In the genomic region with DNA sequence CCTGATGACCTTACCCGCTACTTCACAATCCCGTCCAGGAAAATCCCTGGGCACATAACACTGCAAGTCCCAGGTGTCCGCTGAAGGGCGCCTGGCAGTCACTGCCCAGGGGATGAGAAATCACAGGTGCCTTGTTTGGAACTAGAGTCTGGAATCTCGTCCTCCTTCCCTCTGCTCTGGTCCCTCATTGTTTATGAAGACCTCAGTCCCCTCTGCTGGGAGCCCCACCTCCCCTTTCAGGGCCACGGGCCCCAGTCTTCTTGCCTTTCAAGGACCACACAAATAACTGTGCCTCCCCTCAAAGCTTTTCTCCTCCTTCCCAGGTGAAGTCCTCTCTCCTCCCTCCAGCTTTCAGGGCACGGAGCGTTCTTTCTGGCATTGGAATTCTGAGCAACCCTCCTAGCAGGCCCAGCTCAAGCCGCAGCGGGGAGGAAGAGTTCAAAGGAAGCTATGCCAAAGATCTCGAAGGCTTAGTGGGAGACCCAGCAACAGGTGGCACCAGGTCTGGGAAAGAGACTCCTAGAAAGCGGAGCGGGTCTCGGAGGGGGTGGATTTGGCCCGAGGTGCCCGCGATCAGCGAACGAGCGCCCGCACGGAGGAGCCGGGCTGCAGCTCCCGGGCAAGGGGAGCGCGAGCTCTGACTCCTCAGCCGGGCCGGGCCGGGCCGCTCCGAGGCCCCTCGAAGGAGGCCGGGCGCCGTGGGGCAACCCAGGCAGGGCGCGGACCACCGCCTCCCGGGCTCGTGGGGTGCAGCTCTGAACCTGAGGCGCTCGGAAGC, we compare ENCODE assay signal across 8 cellular contexts. TPM values are rescaled to one million over a fixed set of nuclear protein-coding genes. Genes with fewer than 3 reads are reported as not detected.
DNase-seq lines count a peak whose midpoint lies in the region; ATAC-seq and TF ChIP-seq lines count a peak whose summit lies in the region.
"Not testable (repeated sequence)": the region's sequence is repeated elsewhere in the genome, so short reads cannot be mapped to it uniquely, and the experiment has no call there.

No MANE protein-coding gene starts in this region.

- H3K4me2 ChIP-seq in skeletal muscle satellite cell (ENCODE audit: low read length), result peak overlapping the region; percentile 81

- not testable (repeated sequence) for H3K4me1 Mint-ChIP-seq in activated naive CD4-positive, alpha-beta T cell treated with anti-CD3 and anti-CD28 coated beads for 36 hours (ENCODE audit: low read depth)

- CTCF ChIA-PET in activated naive CD4-positive, alpha-beta T cell treated with anti-CD3 and anti-CD28 coated beads for 36 hours (lab: Charles Lee), result interaction anchor here (0.6 to 2.9 kb wide), 20 partner anchors 8 to 1879 kb away, joined by 3 to 22 read pairs (median 4); a partner anchor contains a TSS

- intact Hi-C loops in activated naive CD4-positive, alpha-beta T cell treated with anti-CD3 and anti-CD28 coated beads for 36 hours (cut with micrococcal nuclease), result loop anchor here (2.0 to 5.0 kb wide), 3 partner anchors 114 to 1674 kb away; a partner anchor contains a TSS
- intact Hi-C loops in right lobe of liver (cut with DNase I), result not testable (repeated sequence)

- H3K9ac ChIP-seq in skeletal muscle satellite cell (ENCODE audit: low read depth, low read length), result peak overlapping the region; percentile 90

- H3K27ac ChIP-seq in SJSA1 (peak overlapping the region; percentile 52), esophagus (ENCODE audit: low read depth in 2 of 2, low read length in 1 of 2) (peak overlapping the region; percentile 90 to 93), right lobe of liver (peak overlapping the region; percentile 91 to 95 (median 94))

- H3K36me3 ChIP-seq in SJSA1; esophagus (ENCODE audit: control insufficient read depth in 2 of 2, insufficient read depth in 2 of 2, low read length in 1 of 2); right lobe of liver; skeletal muscle satellite cell (ENCODE audit: insufficient read depth, low read length): not testable (repeated sequence)

- TF ChIP-seq POLR2A in right lobe of liver (IDR thresholded peaks at IDR 0.05), result not testable (repeated sequence)

- in situ Hi-C loops in ACHN (cut with HindIII; ENCODE audit: low pct_ligation_motif_present, low pct_unique_long_range_greater_than_20kb, low sequenced_read_pairs), result not testable (repeated sequence)

- peak overlapping the region; percentile 78 for H3K4me3 ChIP-seq in SJSA1
- H3K4me3 ChIP-seq in esophagus (ENCODE audit: low read depth in 1 of 2, low read length in 2 of 2), result peak overlapping the region; percentile 88 to 96
- peak overlapping the region; percentile 83 to 95 (median 91) for H3K4me3 ChIP-seq in right lobe of liver
- peak overlapping the region; percentile 80 for H3K4me3 ChIP-seq in skeletal muscle satellite cell (ENCODE audit: low read length)

- not testable (repeated sequence) for H3K9me3 ChIP-seq in SJSA1 (replicated peaks); esophagus (ENCODE audit: control insufficient read depth in 2 of 2, insufficient read depth in 1 of 2, low read depth in 1 of 2, low read length in 1 of 2); right lobe of liver; skeletal muscle satellite cell (replicated peaks; ENCODE audit: low read length)

- H3K36me3 Mint-ChIP-seq in activated naive CD4-positive, alpha-beta T cell treated with anti-CD3 and anti-CD28 coated beads for 36 hours (ENCODE audit: low read depth), result not testable (repeated sequence)

- H3K4me3 Mint-ChIP-seq in activated naive CD4-positive, alpha-beta T cell treated with anti-CD3 and anti-CD28 coated beads for 36 hours, result peak overlapping the region; percentile 68

- WGBS in esophagus, 2 donors, result 7 to 8% methylated on average over 40 to 42 of the region's 42 CpGs
- WGBS in right lobe of liver (ENCODE audit: insufficient coverage, low coverage, low lambda C conversion rate, missing lambda C conversion rate), result 3% methylated on average over 27 of the region's 42 CpGs

- not testable (repeated sequence) for H3K27ac Mint-ChIP-seq in activated naive CD4-positive, alpha-beta T cell treated with anti-CD3 and anti-CD28 coated beads for 36 hours

- DNase-seq in ACHN, result peak; percentile 40
- not testable (repeated sequence) for DNase-seq in SJSA1 (ENCODE audit: low read depth in 1 of 2, low spot score in 2 of 2)
- peak; percentile 11 for DNase-seq in activated naive CD4-positive, alpha-beta T cell treated with anti-CD3 and anti-CD28 coated beads for 36 hours
- DNase-seq in right lobe of liver, result peak in 1 of 3 donors; percentile 65

- peak in 2 of 4 donors; percentile 3 to 8 for TF ChIP-seq CTCF in right lobe of liver (IDR thresholded peaks at IDR 0.05)

- H3K27me3 ChIP-seq in SJSA1 (replicated peaks); esophagus (ENCODE audit: control insufficient read depth in 1 of 2, insufficient read depth in 2 of 2, low read length in 2 of 2); right lobe of liver; skeletal muscle satellite cell (ENCODE audit: control insufficient read depth, insufficient read depth, low read length): not testable (repeated sequence)

- not testable (repeated sequence) for H3K4me1 ChIP-seq in SJSA1 (replicated peaks); esophagus (ENCODE audit: control insufficient read depth in 2 of 2, insufficient read depth in 2 of 2, low read length in 1 of 2); right lobe of liver; skeletal muscle satellite cell (ENCODE audit: control insufficient read depth, insufficient read depth, low read length)

- ATAC-seq in GM19324 (IDR thresholded peaks at IDR 0.05; ENCODE audit: low FRiP score, unreplicated experiment) (peak; percentile 12), HG03469 (IDR thresholded peaks at IDR 0.05; ENCODE audit: unreplicated experiment) (peak; percentile 1), right lobe of liver (peak; percentile 36 to 53 (median 46))

- H3K9me3 Mint-ChIP-seq in activated naive CD4-positive, alpha-beta T cell treated with anti-CD3 and anti-CD28 coated beads for 36 hours, result not testable (repeated sequence)

- H3K27me3 Mint-ChIP-seq in activated naive CD4-positive, alpha-beta T cell treated with anti-CD3 and anti-CD28 coated beads for 36 hours (ENCODE audit: low read depth), result not testable (repeated sequence)

RNA-seq across cellular contexts. Expression of a gene that starts 19.5 kb away (rescaled TPM):
- 0.08 TPM in 1 of 2 replicates, not detected in the other for total RNA-seq in SJSA1 (2014; rRNA removed; shearing (Covaris generic))
- under 1 TPM in 1 of 2 experiments, not detected in 1; 0.10 TPM for total RNA-seq in activated naive CD4-positive, alpha-beta T cell treated with anti-CD3 and anti-CD28 coated beads for 36 hours
- polyA plus RNA-seq in esophagus, result under 1 TPM; 0.10 to 0.13 TPM
- total RNA-seq in right lobe of liver, result not detected
- under 0.01 TPM in 1 of 2 replicates, not detected in the other for total RNA-seq in skeletal muscle satellite cell (2012; rRNA removed)

RNA-seq across cellular contexts. Expression of a gene that starts 21.1 kb away (rescaled TPM):
- not detected in 2 replicates for total RNA-seq in SJSA1 (2014; rRNA removed; shearing (Covaris generic))
- not detected for total RNA-seq in activated naive CD4-positive, alpha-beta T cell treated with anti-CD3 and anti-CD28 coated beads for 36 hours
- polyA plus RNA-seq in esophagus, result 1 to 10 TPM in 1 of 2 donors, under 1 TPM in 1; 0.39 to 2.0 TPM
- under 1 TPM in 1 of 6 experiments, not detected in 5; 0.02 TPM for total RNA-seq in right lobe of liver
- 0.51 and 0.66 TPM in 2 replicates for total RNA-seq in skeletal muscle satellite cell (2012; rRNA removed)

RNA-seq across cellular contexts. Expression of a gene that starts 39.7 kb away (rescaled TPM):
- total RNA-seq in SJSA1 (2014; rRNA removed; shearing (Covaris generic)), result 1.9 and 7.0 TPM in 2 replicates
- 1 to 10 TPM; 4.5 to 5.4 TPM for total RNA-seq in activated naive CD4-positive, alpha-beta T cell treated with anti-CD3 and anti-CD28 coated beads for 36 hours
- polyA plus RNA-seq in esophagus, result 1 to 10 TPM; 1.9 to 2.0 TPM
- total RNA-seq in right lobe of liver, result 1 to 10 TPM in 5 of 6 experiments, under 1 TPM in 1; 0.98 to 2.1 (median 1.7) TPM
- 12.9 and 14.2 TPM in 2 replicates for total RNA-seq in skeletal muscle satellite cell (2012; rRNA removed)

RNA-seq across cellular contexts. Expression of a gene that starts 49.8 kb away (rescaled TPM):
- 52.7 and 69.3 TPM in 2 replicates for total RNA-seq in SJSA1 (2014; rRNA removed; shearing (Covaris generic))
- total RNA-seq in activated naive CD4-positive, alpha-beta T cell treated with anti-CD3 and anti-CD28 coated beads for 36 hours, result 10 to 100 TPM; 63.3 to 66.8 TPM
- 10 to 100 TPM; 83.1 to 96.6 TPM for polyA plus RNA-seq in esophagus
- 10 to 100 TPM; 33.4 to 46.5 (median 42.4) TPM for total RNA-seq in right lobe of liver
- total RNA-seq in skeletal muscle satellite cell (2012; rRNA removed), result 28.2 and 30.9 TPM in 2 replicates

RNA-seq across cellular contexts. Expression of a gene that starts 51.9 kb away (rescaled TPM):
- 17.7 and 23.7 TPM in 2 replicates for total RNA-seq in SJSA1 (2014; rRNA removed; shearing (Covaris generic))
- total RNA-seq in activated naive CD4-positive, alpha-beta T cell treated with anti-CD3 and anti-CD28 coated beads for 36 hours, result 10 to 100 TPM; 18.8 to 19.0 TPM
- 1 to 10 TPM; 5.0 to 5.2 TPM for polyA plus RNA-seq in esophagus
- 10 to 100 TPM in 5 of 6 experiments, 1 to 10 TPM in 1; 9.4 to 15.5 (median 12.8) TPM for total RNA-seq in right lobe of liver
- 8.7 and 14.7 TPM in 2 replicates for total RNA-seq in skeletal muscle satellite cell (2012; rRNA removed)
